Comparison of ENCODE assay signal across 17 cellular contexts in the genomic region with DNA sequence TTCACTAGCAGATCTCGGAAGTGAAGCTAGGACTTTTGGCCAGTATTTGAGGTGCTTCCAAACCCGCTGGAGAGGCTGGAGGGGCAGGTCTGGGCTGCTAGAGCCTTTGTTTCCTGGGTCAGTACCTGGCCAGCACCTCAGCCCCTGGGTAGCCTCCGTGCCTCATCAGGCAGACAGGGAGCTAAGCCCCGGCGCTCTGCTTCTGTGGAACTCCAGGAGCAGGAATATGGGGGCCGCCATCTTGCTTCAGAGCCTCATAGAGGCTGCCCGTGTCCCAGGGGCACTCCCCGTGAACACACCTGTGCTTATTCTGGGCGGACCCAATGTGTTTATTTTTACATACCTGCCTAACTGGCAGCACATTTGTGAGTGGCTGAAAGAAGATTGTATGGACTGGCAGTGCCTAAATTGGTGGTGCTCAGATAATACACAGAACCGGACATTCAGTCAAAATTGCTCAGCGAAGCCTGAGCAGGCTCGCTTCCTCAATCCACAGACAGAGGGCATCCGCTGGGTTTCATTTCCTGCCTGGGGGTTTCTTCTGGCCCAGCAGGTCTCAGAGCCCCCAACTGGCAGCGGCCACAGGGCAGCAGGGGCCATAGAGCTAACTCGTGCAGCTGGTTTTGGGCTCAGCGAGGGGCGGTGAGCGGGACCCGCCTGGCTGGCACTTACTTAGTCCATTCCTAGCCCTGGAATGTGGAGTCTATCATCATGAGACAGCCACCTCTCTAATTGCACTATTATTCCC.
A peak's percentile ranks its signal among the peaks of the same experiment; 100 is the strongest.
DNase-seq lines count a peak whose midpoint lies in the region; ATAC-seq and TF ChIP-seq lines count a peak whose summit lies in the region.
"Had no signal": no experiment of that assay in that cellular context is flagged by ENCODE, and none has a peak within 500 bp of the region (broad histone marks: within the 10 kb centered on the region; RNA-seq: fewer than 3 reads in every experiment).

No MANE protein-coding gene starts in this region.

- no TSS peak for BruUV-seq in Calu3 (replicated peaks; lab: Mats Ljungman, UMichigan)

- H3K4me3 Mint-ChIP-seq in IgD-negative memory B cell (peak overlapping the region; percentile 34 to 89 (median 68)), memory B cell (peak overlapping the region; percentile 59), Calu3 (ENCODE audit: low read depth, unreplicated experiment) (no peak overlapping the region)

- intact Hi-C loops in Calu3 (cut with micrococcal nuclease; ENCODE audit: unreplicated experiment): no loop called here

- POLR2A ChIA-PET in GM10248 (lab: Yijun Ruan, JAX): no interaction called here

- peaks cover 2% of the 10 kb centered on the region for H3K36me3 Mint-ChIP-seq in IgD-negative memory B cell
- H3K36me3 Mint-ChIP-seq in memory B cell: no peaks in the 10 kb centered on the region
- H3K36me3 Mint-ChIP-seq in Calu3 (ENCODE audit: insufficient read depth, unreplicated experiment): no peaks in the 10 kb centered on the region

- peaks cover 0 to 4% (median 1%) of the 10 kb centered on the region in 3 donors for H3K9me3 Mint-ChIP-seq in IgD-negative memory B cell
- H3K9me3 Mint-ChIP-seq in memory B cell: no peaks in the 10 kb centered on the region
- peaks cover 8% of the 10 kb centered on the region for H3K9me3 Mint-ChIP-seq in Calu3 (ENCODE audit: low read depth, unreplicated experiment)

- TF ChIP-seq CTCF in GM10248 (IDR thresholded peaks at IDR 0.05; ENCODE audit: control extremely low read depth, extremely low read depth, low read depth, missing control alignments) (no peak), Calu3 (IDR thresholded peaks at IDR 0.05; ENCODE audit: unreplicated experiment) (no peak)

- peak; percentile 44 for DNase-seq in GM10248 (ENCODE audit: extremely low spot score)
- peak; percentile 47 to 56 for DNase-seq in memory B cell (ENCODE audit: low spot score in 2 of 2)
- DNase-seq in KG1 (lab: John Stamatoyannopoulos, UW): no peak
- DNase-seq in Calu3: no peak
- DNase-seq: activated CD4-positive, alpha-beta T cell treated with anti-CD3 and anti-CD28 coated beads for 4 hours; activated CD8-positive, alpha-beta memory T cell treated with anti-CD3 and anti-CD28 coated beads, Interleukin-2, amount 50 U/mL, for 4 hours; activated effector memory CD4-positive, alpha-beta T cell treated with Interleukin-2 at 50 U/mL for 16 hours; COR-L47; EL; MM.1S; NCI-H1694 treated with DMSO at 0.1 percent for 48 hours; NCI-H345; nucleus accumbens; stimulated activated CD4-positive, alpha-beta T cell treated with anti-CD3 and anti-CD28 coated beads, Interleukin-12 subunit alpha, Interleukin-12 subunit beta, amount 100 ng/mL, for 4 hours had no signal

- H3K27ac Mint-ChIP-seq in IgD-negative memory B cell (peak overlapping the region; percentile 39 to 86 (median 61)), memory B cell (peak overlapping the region; percentile 79), Calu3 (ENCODE audit: unreplicated experiment) (no peak overlapping the region)

- ATAC-seq in GM21360 (IDR thresholded peaks at IDR 0.05; ENCODE audit: unreplicated experiment): peak; percentile 71
- ATAC-seq in memory B cell (ENCODE audit: low read depth): peak; percentile 72
- no peak for ATAC-seq in GM21825 (IDR thresholded peaks at IDR 0.05; ENCODE audit: unreplicated experiment)

- H3K27me3 Mint-ChIP-seq in IgD-negative memory B cell (peaks cover 17% of the 10 kb centered on the region), memory B cell (peaks cover 8% of the 10 kb centered on the region), Calu3 (ENCODE audit: unreplicated experiment) (no peaks in the 10 kb centered on the region)

- CTCF ChIA-PET in GM10248 (lab: Yijun Ruan, JAX): interaction anchor here (1.2 kb wide), 1 partner anchor 27 kb away, joined by 3 read pairs; no protein-coding TSS in a partner anchor
- CTCF ChIA-PET in Calu3 (lab: Charles Lee): no interaction called here

- peaks cover 32 to 38% (median 38%) of the 10 kb centered on the region in 3 donors for H3K4me1 Mint-ChIP-seq in IgD-negative memory B cell
- H3K4me1 Mint-ChIP-seq in memory B cell: peaks cover 33% of the 10 kb centered on the region
- no peaks in the 10 kb centered on the region for H3K4me1 Mint-ChIP-seq in Calu3 (ENCODE audit: low read depth, unreplicated experiment)

Comparison
In these comparisons a context has a peak if more than half of its experiments do, and no peak if none do; other contexts are left out.
1. DNase-seq: peak in GM10248 (single experiment) and memory B cell (2 of 2); none in KG1 (single experiment) and Calu3 (single experiment).